ENCODE assay signal across 7 cellular contexts in the genomic region with DNA sequence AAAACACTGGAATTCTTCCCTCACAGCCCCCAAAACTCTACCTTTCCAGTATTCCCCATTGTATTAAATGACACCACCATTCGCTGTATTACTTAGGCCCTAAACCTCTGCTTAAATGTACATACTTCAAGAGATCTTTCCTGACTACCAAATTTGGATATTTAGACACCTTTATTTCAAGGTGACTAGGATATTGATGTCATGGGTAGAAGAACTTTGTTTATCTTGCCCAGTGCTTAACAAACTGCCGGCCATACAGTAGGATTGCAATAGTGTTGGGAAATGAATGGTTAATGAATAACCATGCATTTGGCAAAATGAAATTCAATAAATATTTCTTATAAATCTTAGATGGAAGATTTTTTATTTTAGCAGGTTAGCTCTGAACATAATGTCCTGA.
"Had no signal": no experiment of that assay in that cellular context is flagged by ENCODE, and none has a peak within 500 bp of the region (broad histone marks: within the 10 kb centered on the region; RNA-seq: fewer than 3 reads in every experiment).

No MANE protein-coding gene starts in this region.

- FAIRE-seq: GM12878, GM12891, GM12892, GM18507, GM19239 had no signal

- H3K4me3 ChIP-seq: GM12878 had no signal

- DNase-seq: GDM1, GF-D8 had no signal

- ATAC-seq: GM12878 had no signal
